Comparison of ENCODE assay signal across 2 cellular contexts in the genomic region with DNA sequence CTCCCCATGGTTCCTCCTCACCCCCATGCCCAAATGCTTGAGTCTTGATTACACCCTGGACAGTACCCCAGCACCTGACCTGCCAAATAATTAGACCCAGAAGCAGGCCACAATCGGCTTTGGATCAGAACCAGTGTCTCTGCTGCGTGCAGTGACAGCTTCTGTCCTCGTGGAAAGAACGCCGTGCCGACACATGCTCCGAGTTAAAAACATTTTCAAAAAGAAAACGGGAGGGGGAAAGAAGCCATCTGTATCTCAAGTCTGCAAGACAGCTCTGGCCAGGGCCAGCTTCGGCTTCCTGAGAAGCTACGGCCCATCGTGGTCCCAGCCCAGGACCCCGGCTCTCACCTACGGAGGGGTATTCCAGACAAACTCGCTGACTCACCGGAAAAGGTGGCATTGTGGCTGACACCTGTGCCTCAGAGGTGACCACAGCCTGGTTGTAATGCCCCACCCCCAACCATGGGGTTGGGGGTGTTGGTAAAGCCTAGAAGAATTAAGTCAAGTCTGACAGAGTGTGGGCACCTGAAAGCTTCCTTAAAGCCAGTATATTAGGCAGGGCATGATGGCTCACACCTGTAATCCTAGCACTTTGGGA.
TF ChIP-seq lines count a peak whose summit lies in the region.

No MANE protein-coding gene starts in this region.

TF ChIP-seq in HepG2, 621 proteins besides CTCF, POLR2A, EP300 and RAD21:
- TF ChIP-seq SAFB2 (CRISPR knock-in tag; IDR thresholded peaks at IDR 0.05; ENCODE audit: borderline replicate concordance, low read depth) (no peak), ZFP82 (CRISPR knock-in tag; IDR thresholded peaks at IDR 0.05; ENCODE audit: borderline replicate concordance) (no peak), MAFF (IDR thresholded peaks at IDR 0.05; ENCODE audit: low read depth, low read length) (0 out of 2 replicates have a peak, but pooled peaks have one; percentile 11), ZNF615 (CRISPR knock-in tag; IDR thresholded peaks at IDR 0.05; ENCODE audit: borderline replicate concordance) (no peak), JUN (CRISPR knock-in tag; IDR thresholded peaks at IDR 0.05) (no peak), MBD4 (IDR thresholded peaks at IDR 0.05; ENCODE audit: borderline replicate concordance, low read length) (no peak), MYNN (CRISPR knock-in tag; IDR thresholded peaks at IDR 0.05; ENCODE audit: low read depth) (no peak), FOSL2 (CRISPR knock-in tag; IDR thresholded peaks at IDR 0.05) (no peak), AHR (CRISPR knock-in tag; IDR thresholded peaks at IDR 0.05) (no peak), MAFK (conservative IDR thresholded peaks at IDR 0.05 in 1 of 2, IDR thresholded peaks at IDR 0.05 in 1 of 2; ENCODE audit: low read length in 2 of 2) (peak; percentile 38 to 56)
- TF ChIP-seq, protein P1, sequence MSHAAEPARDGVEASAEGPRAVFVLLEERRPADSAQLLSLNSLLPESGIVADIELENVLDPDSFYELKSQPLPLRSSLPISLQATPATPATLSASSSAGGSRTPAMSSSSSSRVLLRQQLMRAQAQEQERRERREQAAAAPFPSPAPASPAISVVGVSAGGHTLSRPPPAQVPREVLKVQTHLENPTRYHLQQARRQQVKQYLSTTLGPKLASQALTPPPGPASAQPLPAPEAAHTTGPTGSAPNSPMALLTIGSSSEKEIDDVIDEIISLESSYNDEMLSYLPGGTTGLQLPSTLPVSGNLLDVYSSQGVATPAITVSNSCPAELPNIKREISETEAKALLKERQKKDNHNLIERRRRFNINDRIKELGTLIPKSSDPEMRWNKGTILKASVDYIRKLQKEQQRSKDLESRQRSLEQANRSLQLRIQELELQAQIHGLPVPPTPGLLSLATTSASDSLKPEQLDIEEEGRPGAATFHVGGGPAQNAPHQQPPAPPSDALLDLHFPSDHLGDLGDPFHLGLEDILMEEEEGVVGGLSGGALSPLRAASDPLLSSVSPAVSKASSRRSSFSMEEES (CRISPR knock-in tag; IDR thresholded peaks at IDR 0.05) = no peak

TF ChIP-seq in K562, 482 proteins besides CTCF, POLR2A, EP300 and RAD21:
- TF ChIP-seq ZNF316 (IDR thresholded peaks at IDR 0.05) (peak; percentile 48), PRMT5 (CRISPR knock-in tag; IDR thresholded peaks at IDR 0.05) (no peak)
